ENCODE assay signal across 14 cellular contexts in the genomic region with DNA sequence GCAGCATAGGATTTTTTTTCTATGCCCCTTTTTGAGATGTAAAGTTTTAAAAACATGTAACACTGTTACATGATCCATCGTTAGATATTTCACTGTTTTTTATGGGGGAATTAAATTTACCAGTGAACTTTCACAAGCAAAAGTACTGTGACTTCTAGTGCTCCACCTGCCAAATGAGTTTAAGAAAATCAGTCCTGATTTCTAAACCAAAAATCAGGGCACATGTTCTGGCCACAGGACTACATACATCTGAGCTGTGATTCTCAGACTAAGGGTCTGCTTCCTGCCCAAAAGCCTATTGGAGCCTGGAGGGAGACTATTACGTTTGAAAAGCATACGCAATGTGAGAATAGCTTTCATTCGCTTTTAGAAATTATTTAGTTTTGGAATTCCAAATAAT. TPM values are rescaled to one million over a fixed set of nuclear protein-coding genes. Genes with fewer than 3 reads are reported as not detected.
DNase-seq lines count a peak whose midpoint lies in the region; ATAC-seq and TF ChIP-seq lines count a peak whose summit lies in the region.
"Had no signal": no experiment of that assay in that cellular context is flagged by ENCODE, and none has a peak within 500 bp of the region (broad histone marks: within the 10 kb centered on the region; RNA-seq: fewer than 3 reads in every experiment).

No MANE protein-coding gene starts in this region.

- H3K27me3 ChIP-seq in A673 (replicated peaks; ENCODE audit: insufficient read depth, low read depth, low read length, poor library complexity) (no peaks in the 10 kb centered on the region), osteoblast (ENCODE audit: insufficient read depth, low read length) (no peaks in the 10 kb centered on the region)

- peaks cover 3% of the 10 kb centered on the region for H3K36me3 Mint-ChIP-seq in T-helper 17 cell (ENCODE audit: low read depth)

- H3K36me3 ChIP-seq in A673 (ENCODE audit: insufficient read depth, low read length, poor library complexity, severe bottlenecking) (no peaks in the 10 kb centered on the region), osteoblast (ENCODE audit: insufficient read depth, low read length) (no peaks in the 10 kb centered on the region)

- no peak for TF ChIP-seq CTCF in A673 (conservative IDR thresholded peaks at IDR 0.05; ENCODE audit: low read depth, low read length)
- TF ChIP-seq CTCF in coronary artery (IDR thresholded peaks at IDR 0.05), result no peak
- no peak for TF ChIP-seq CTCF in osteoblast (IDR thresholded peaks at IDR 0.05; ENCODE audit: extremely low read depth, low read depth, low read length)

- intact Hi-C loops in A673 (cut with micrococcal nuclease; ENCODE audit: unreplicated experiment), result loop anchor here (2.0 kb wide), 1 partner anchor 62 kb away; no protein-coding TSS in a partner anchor

- H3K4me2 ChIP-seq in osteoblast (ENCODE audit: insufficient read depth, low read length), result no peak overlapping the region
- H3K4me2 ChIP-seq: SK-N-SH had no signal

- no peak overlapping the region for H3K4me3 ChIP-seq in A673 (ENCODE audit: low read depth, low read length, poor library complexity, severe bottlenecking)
- H3K4me3 ChIP-seq in coronary artery, result no peak overlapping the region
- H3K4me3 ChIP-seq in osteoblast (ENCODE audit: insufficient read depth, low read length), result no peak overlapping the region
- H3K4me3 ChIP-seq: GM23248 had no signal

- no peak for DNase-seq in A673 (ENCODE audit: low spot score)
- peak; percentile 15 for DNase-seq in NAMALWA (ENCODE audit: low spot score)
- peak; percentile 11 for DNase-seq in coronary artery (ENCODE audit: low spot score)
- DNase-seq in osteoblast (ENCODE audit: insufficient read length, low spot score, missing footprints), result peak; percentile 58
- DNase-seq in NCI-H1105 treated with DMSO at 0.1 percent for 48 hours (lab: John Stamatoyannopoulos, UW), result no peak
- no peak for DNase-seq in T-helper 17 cell
- DNase-seq: GF-D8; NK-92 treated with Interleukin-12 subunit alpha and Interleukin-12 subunit beta, amount 100 ng/mL, for 24 hours had no signal

- no peak overlapping the region for H3K4me3 Mint-ChIP-seq in T-helper 17 cell
- H3K4me3 Mint-ChIP-seq: B cell; CD4-positive, alpha-beta T cell had no signal

- peak overlapping the region; percentile 65 for H3K27ac ChIP-seq in A673 (ENCODE audit: low read depth, low read length, poor library complexity, severe bottlenecking)
- H3K27ac ChIP-seq in coronary artery, result no peak overlapping the region
- no peak overlapping the region for H3K27ac ChIP-seq in osteoblast (ENCODE audit: low read depth, low read length)
- H3K27ac ChIP-seq: GM23248 had no signal

- peaks cover 18% of the 10 kb centered on the region for H3K4me1 ChIP-seq in A673 (ENCODE audit: insufficient read depth, low read length, poor library complexity, severe bottlenecking)
- no peaks in the 10 kb centered on the region for H3K4me1 ChIP-seq in osteoblast (ENCODE audit: insufficient read depth, low read length)

- CTCF ChIA-PET in A673 (lab: Charles Lee), result interaction anchor here (0.7 to 1.7 kb wide), 2 partner anchors 40 to 1749 kb away, joined by 9 to 10 read pairs; no protein-coding TSS in a partner anchor

- no peak for ATAC-seq in GM21825 (IDR thresholded peaks at IDR 0.05; ENCODE audit: unreplicated experiment)
- no peak for ATAC-seq in T-helper 17 cell
- ATAC-seq: HepG2 had no signal

- H3K4me1 Mint-ChIP-seq in T-helper 17 cell, result peaks cover 11% of the 10 kb centered on the region

- no peak overlapping the region for H3K27ac Mint-ChIP-seq in T-helper 17 cell
- H3K27ac Mint-ChIP-seq: B cell; CD4-positive, alpha-beta T cell had no signal

- H4K20me1 ChIP-seq in osteoblast (ENCODE audit: insufficient read depth, low read length), result no peaks in the 10 kb centered on the region

- POLR2A ChIA-PET in A673 (lab: Charles Lee; ENCODE audit: low non-redundant PET), result interaction anchor here (0.7 to 1.2 kb wide), 2 partner anchors 30 to 62 kb away, joined by 4 to 5 read pairs; partner anchors contain the start of gene FXYD6

- no peak overlapping the region for H2AFZ ChIP-seq in osteoblast (ENCODE audit: low read length)

- H3K79me2 ChIP-seq in osteoblast (ENCODE audit: insufficient read depth, low read length), result no peaks in the 10 kb centered on the region

- H3K9me3 ChIP-seq in A673 (ENCODE audit: low read depth, low read length, poor library complexity, severe bottlenecking) (no peaks in the 10 kb centered on the region), osteoblast (ENCODE audit: low read depth, low read length) (no peaks in the 10 kb centered on the region), T-helper 17 cell (ENCODE audit: control insufficient read depth, low read length, poor library complexity, severe bottlenecking) (no peaks in the 10 kb centered on the region)
- H3K9me3 ChIP-seq: SK-N-SH had no signal

- BruUV-seq in A673 (replicated peaks; lab: Mats Ljungman, UMichigan), result TSS peak; percentile 99

- peaks cover 8% of the 10 kb centered on the region for H3K27me3 Mint-ChIP-seq in T-helper 17 cell
- H3K27me3 Mint-ChIP-seq: CD4-positive, alpha-beta T cell had no signal

RNA-seq across cellular contexts. Expression of gene TMPRSS13, which starts 22.5 kb away (rescaled TPM):
- total RNA-seq in A673 (2021) (not detected in 2 replicates), osteoblast (not detected in 2 replicates), T-helper 17 cell (1 to 10 TPM; 2.0 to 2.4 TPM)
- total RNA-seq: GM23248, HepG2 had no signal

RNA-seq across cellular contexts. Expression of gene FXYD6, which starts 30.3 kb away (rescaled TPM):
- total RNA-seq in A673 (2021), result 12.2 and 12.9 TPM in 2 replicates
- total RNA-seq in osteoblast, result not detected in 2 replicates
- under 1 TPM in 1 of 2 donors, not detected in 1; 0.62 TPM for total RNA-seq in T-helper 17 cell
- total RNA-seq: B cell; CD4-positive, alpha-beta T cell; GM23248; HepG2 had no signal

Comparison
In these comparisons a context has a peak if more than half of its experiments do, and no peak if none do; other contexts are left out.
1. DNase-seq: peak in NAMALWA (single experiment), coronary artery (single experiment) and osteoblast (single experiment); none in A673 (single experiment), NCI-H1105 treated with DMSO at 0.1 percent for 48 hours (single experiment) and T-helper 17 cell (0 of 3).